Comparison of ENCODE assay signal across 7 cellular contexts in genomic region chr5:65213921-65214525, GRCh38.
DNase-seq lines count a peak whose midpoint lies in the region; ATAC-seq and TF ChIP-seq lines count a peak whose summit lies in the region.

No MANE protein-coding gene starts in this region.

- no peaks in the 10 kb centered on the region for H3K36me3 ChIP-seq in GM23338 (ENCODE audit: insufficient read depth)
- no peaks in the 10 kb centered on the region for H3K36me3 ChIP-seq in esophagus muscularis mucosa

- H3K27me3 Mint-ChIP-seq in GM23338 (ENCODE audit: insufficient read depth, low read depth, poor library complexity), result no peaks in the 10 kb centered on the region

- H4K20me1 ChIP-seq in GM23338 (replicated peaks; ENCODE audit: insufficient read depth), result no peaks in the 10 kb centered on the region

- H2AFZ ChIP-seq in GM23338, result no peak overlapping the region

- H3K4me1 Mint-ChIP-seq in GM23338, result peaks cover 28% of the 10 kb centered on the region

- H3K4me3 ChIP-seq in GM23338 (no peak overlapping the region), esophagus muscularis mucosa (no peak overlapping the region), retinal pigment epithelial cell (ENCODE audit: low read length) (no peak overlapping the region)

- no peak for TF ChIP-seq EP300 in esophagus muscularis mucosa (IDR thresholded peaks at IDR 0.05)

- H3K27ac Mint-ChIP-seq in GM23338, result no peak overlapping the region

- H3K9me3 Mint-ChIP-seq in GM23338, result 0 out of 3 replicates have a peak, but pooled peaks cover 3% of the 10 kb centered on the region

- H3K79me2 ChIP-seq in GM23338 (replicated peaks; ENCODE audit: insufficient read depth), result no peaks in the 10 kb centered on the region

- 87% methylated on average over 6 of the region's 6 CpGs for WGBS in esophagus muscularis mucosa

- peak; percentile 69 to 75 for TF ChIP-seq CTCF in GM23338 (conservative IDR thresholded peaks at IDR 0.05; ENCODE audit: low read depth in 2 of 2)
- TF ChIP-seq CTCF in esophagus muscularis mucosa (IDR thresholded peaks at IDR 0.05), result peak in 2 of 3 experiments; percentile 29 to 55
- peak; percentile 62 for TF ChIP-seq CTCF in retinal pigment epithelial cell (conservative IDR thresholded peaks at IDR 0.05; ENCODE audit: low read depth, low read length)

- no peak overlapping the region for H3K4me3 Mint-ChIP-seq in GM23338

- peaks cover 7% of the 10 kb centered on the region; the same call in 2 of the 3 replicates for H3K36me3 Mint-ChIP-seq in GM23338 (ENCODE audit: low read depth)

- ATAC-seq in GM23338, result peak; percentile 95
- ATAC-seq in HG03571 (IDR thresholded peaks at IDR 0.05; ENCODE audit: unreplicated experiment), result no peak
- ATAC-seq in HG02870 (IDR thresholded peaks at IDR 0.05; ENCODE audit: unreplicated experiment), result no peak

- H3F3A ChIP-seq in GM23338 (replicated peaks; ENCODE audit: low read depth), result no peaks in the 10 kb centered on the region

- H3K9me3 ChIP-seq in esophagus muscularis mucosa, result no peaks in the 10 kb centered on the region

- DNase-seq in GM23338 (ENCODE audit: low spot score) (peak; percentile 80), NCI-H748 (lab: John Stamatoyannopoulos, UW; ENCODE audit: unreplicated experiment) (peak; percentile 51), esophagus muscularis mucosa (ENCODE audit: extremely low spot score) (no peak), retinal pigment epithelial cell (ENCODE audit: low read depth) (no peak), inferior parietal cortex (ENCODE audit: extremely low spot score) (no peak)

- 0 out of 2 replicates have a peak, but pooled peaks cover 9% of the 10 kb centered on the region for H3K9me2 ChIP-seq in GM23338 (ENCODE audit: insufficient read depth)

- H3K27me3 ChIP-seq in GM23338 (ENCODE audit: insufficient read depth), result no peaks in the 10 kb centered on the region
- H3K27me3 ChIP-seq in esophagus muscularis mucosa, result no peaks in the 10 kb centered on the region

- intact Hi-C loops in esophagus muscularis mucosa (cut with DNase I), result loop anchor here (10.0 kb wide), 1 partner anchor 271 kb away; the partner anchor contains the start of gene ADAMTS6

- TF ChIP-seq POLR2A in esophagus muscularis mucosa (IDR thresholded peaks at IDR 0.05; ENCODE audit: low read depth), result no peak

- no peak overlapping the region for H3K4me2 ChIP-seq in GM23338

- no peak overlapping the region for H3K27ac ChIP-seq in GM23338 (ENCODE audit: low read depth)
- H3K27ac ChIP-seq in esophagus muscularis mucosa (replicated peaks in 1 of 4), result no peak overlapping the region

- H3K4me1 ChIP-seq in GM23338 (ENCODE audit: insufficient read depth) (peaks cover 17% of the 10 kb centered on the region), esophagus muscularis mucosa (no peaks in the 10 kb centered on the region)

TF ChIP-seq in GM23338, 12 proteins besides CTCF, POLR2A, EP300 and RAD21:
- TF ChIP-seq ZNF462 (CRISPR knock-in tag; IDR thresholded peaks at IDR 0.05) (0 out of 2 replicates have a peak, but pooled peaks have one; percentile 32), CREB1 (CRISPR knock-in tag; IDR thresholded peaks at IDR 0.05; ENCODE audit: low read depth) (no peak)
TF ChIP-seq in GM23338: peak in this region for 1.

Comparison
In these comparisons a context has a peak if more than half of its experiments do, and no peak if none do; other contexts are left out.
1. DNase-seq: peak in GM23338 (single experiment) and NCI-H748 (single experiment); none in esophagus muscularis mucosa (single experiment), retinal pigment epithelial cell (single experiment) and inferior parietal cortex (single experiment).
2. Peak in every context shown above with its lines, with median percentiles within 50 percentile points of each other: CTCF ChIP-seq.